9 cellular contexts compared by ENCODE assay signal in the genomic region with DNA sequence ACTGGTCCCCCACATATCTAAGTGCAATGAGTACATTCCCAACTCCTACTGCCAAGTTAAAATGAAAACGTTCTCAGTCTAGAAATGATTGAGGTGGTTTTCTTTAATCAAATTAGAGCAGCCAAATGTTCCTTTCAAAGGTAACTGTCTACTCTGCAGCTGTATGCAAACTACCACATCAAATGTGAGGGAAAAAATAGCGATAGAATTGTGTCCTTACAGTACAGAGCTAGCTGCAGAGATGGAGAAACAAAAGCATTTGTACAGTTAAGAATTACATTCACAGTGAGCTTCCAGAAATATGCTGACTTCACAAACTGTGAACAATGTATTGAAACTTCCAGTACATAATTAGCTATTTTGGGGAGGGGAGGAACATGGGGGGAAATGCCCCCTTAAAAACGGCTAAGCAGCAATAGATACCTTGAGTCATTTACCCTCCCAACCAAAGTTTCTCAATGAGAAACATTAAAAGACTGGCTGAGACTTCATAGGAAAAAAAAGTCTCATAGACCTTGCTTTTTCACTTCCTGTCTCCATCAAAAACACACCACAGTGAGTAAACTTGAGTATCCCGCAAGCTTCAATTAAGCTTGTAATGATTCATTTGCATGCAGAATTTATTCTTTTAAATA. TPM values are rescaled to one million over a fixed set of nuclear protein-coding genes. Genes with fewer than 3 reads are reported as not detected.
DNase-seq lines count a peak whose midpoint lies in the region; ATAC-seq lines count a peak whose summit lies in the region.
"Had no signal": no experiment of that assay in that cellular context is flagged by ENCODE, and none has a peak within 500 bp of the region (broad histone marks: within the 10 kb centered on the region; RNA-seq: fewer than 3 reads in every experiment).

No MANE protein-coding gene starts in this region.

- H3K36me3 Mint-ChIP-seq in activated T-helper 17 cell treated with anti-CD3 and anti-CD28 coated beads, Interleukin-2, amount 50 U/mL, for 72 hours (ENCODE audit: low read depth) = peaks cover 79% of the 10 kb centered on the region
- peaks cover 84% of the 10 kb centered on the region for H3K36me3 Mint-ChIP-seq in stimulated activated effector memory CD8-positive, alpha-beta T cell treated with anti-CD3 and anti-CD28 coated beads, Interleukin-12 subunit alpha, Interleukin-12 subunit beta, amount 100 ng/mL, for 72 hours

- DNase-seq in EL (peak; percentile 44), left lobe of liver (ENCODE audit: low spot score) (no peak), Right ventricle myocardium inferior (ENCODE audit: missing footprints) (no peak), SKM-1 treated with dmso at 0.1 percent for 144 hours (lab: John Stamatoyannopoulos, UW; ENCODE audit: unreplicated experiment) (no peak)
- no peak for DNase-seq in stimulated activated effector memory CD8-positive, alpha-beta T cell treated with anti-CD3 and anti-CD28 coated beads, Interleukin-12 subunit alpha, Interleukin-12 subunit beta, amount 100 ng/mL, for 72 hours (ENCODE audit: low spot score in 2 of 2)

- H3K27me3 Mint-ChIP-seq in activated T-helper 17 cell treated with anti-CD3 and anti-CD28 coated beads, Interleukin-2, amount 50 U/mL, for 72 hours = no peaks in the 10 kb centered on the region
- H3K27me3 Mint-ChIP-seq: IgD-negative memory B cell had no signal

- H3K27ac Mint-ChIP-seq in activated T-helper 17 cell treated with anti-CD3 and anti-CD28 coated beads, Interleukin-2, amount 50 U/mL, for 72 hours = peak overlapping the region; percentile 98
- H3K27ac Mint-ChIP-seq in stimulated activated effector memory CD8-positive, alpha-beta T cell treated with anti-CD3 and anti-CD28 coated beads, Interleukin-12 subunit alpha, Interleukin-12 subunit beta, amount 100 ng/mL, for 72 hours = peak overlapping the region; percentile 90

- peak; percentile 52 for ATAC-seq in GM21360 (IDR thresholded peaks at IDR 0.05; ENCODE audit: unreplicated experiment)
- ATAC-seq in HG03521 (IDR thresholded peaks at IDR 0.05; ENCODE audit: unreplicated experiment) = peak; percentile 30
- ATAC-seq in activated T-helper 17 cell treated with anti-CD3 and anti-CD28 coated beads, Interleukin-2, amount 50 U/mL, for 72 hours (replicated peaks) = peak; percentile 64
- peak; percentile 81 for ATAC-seq in stimulated activated effector memory CD8-positive, alpha-beta T cell treated with anti-CD3 and anti-CD28 coated beads, Interleukin-12 subunit alpha, Interleukin-12 subunit beta, amount 100 ng/mL, for 72 hours
- ATAC-seq in left lobe of liver = no peak
- no peak for ATAC-seq in Right ventricle myocardium inferior

- intact Hi-C loops in Right ventricle myocardium inferior (cut with DNase I) = no loop called here

- no peaks in the 10 kb centered on the region for H3K9me3 Mint-ChIP-seq in activated T-helper 17 cell treated with anti-CD3 and anti-CD28 coated beads, Interleukin-2, amount 50 U/mL, for 72 hours
- peaks cover 4% of the 10 kb centered on the region for H3K9me3 Mint-ChIP-seq in stimulated activated effector memory CD8-positive, alpha-beta T cell treated with anti-CD3 and anti-CD28 coated beads, Interleukin-12 subunit alpha, Interleukin-12 subunit beta, amount 100 ng/mL, for 72 hours

- peak overlapping the region; percentile 79 for H3K4me3 Mint-ChIP-seq in activated T-helper 17 cell treated with anti-CD3 and anti-CD28 coated beads, Interleukin-2, amount 50 U/mL, for 72 hours
- peak overlapping the region; percentile 52 for H3K4me3 Mint-ChIP-seq in stimulated activated effector memory CD8-positive, alpha-beta T cell treated with anti-CD3 and anti-CD28 coated beads, Interleukin-12 subunit alpha, Interleukin-12 subunit beta, amount 100 ng/mL, for 72 hours

- H3K4me1 Mint-ChIP-seq in activated T-helper 17 cell treated with anti-CD3 and anti-CD28 coated beads, Interleukin-2, amount 50 U/mL, for 72 hours = peaks cover 52% of the 10 kb centered on the region
- H3K4me1 Mint-ChIP-seq in stimulated activated effector memory CD8-positive, alpha-beta T cell treated with anti-CD3 and anti-CD28 coated beads, Interleukin-12 subunit alpha, Interleukin-12 subunit beta, amount 100 ng/mL, for 72 hours = peaks cover 90% of the 10 kb centered on the region

RNA-seq across cellular contexts. Expression of a gene that starts 22.9 kb away (rescaled TPM):
- 100 to 1,000 TPM; 151 to 222 TPM for total RNA-seq in activated T-helper 17 cell treated with anti-CD3 and anti-CD28 coated beads, Interleukin-2, amount 50 U/mL, for 72 hours
- total RNA-seq in left lobe of liver = 15.3 TPM
- total RNA-seq in Right ventricle myocardium inferior = 23.6 TPM

Comparison
In these comparisons a context has a peak if more than half of its experiments do, and no peak if none do; other contexts are left out.
1. ATAC-seq: peak in GM21360 (single experiment), HG03521 (single experiment), activated T-helper 17 cell treated with anti-CD3 and anti-CD28 coated beads, Interleukin-2, amount 50 U/mL, for 72 hours (single experiment) and stimulated activated effector memory CD8-positive, alpha-beta T cell treated with anti-CD3 and anti-CD28 coated beads, Interleukin-12 subunit alpha, Interleukin-12 subunit beta, amount 100 ng/mL, for 72 hours (single experiment); none in left lobe of liver (single experiment) and Right ventricle myocardium inferior (single experiment).